ENCODE assay signal across 8 cellular contexts in the genomic region with DNA sequence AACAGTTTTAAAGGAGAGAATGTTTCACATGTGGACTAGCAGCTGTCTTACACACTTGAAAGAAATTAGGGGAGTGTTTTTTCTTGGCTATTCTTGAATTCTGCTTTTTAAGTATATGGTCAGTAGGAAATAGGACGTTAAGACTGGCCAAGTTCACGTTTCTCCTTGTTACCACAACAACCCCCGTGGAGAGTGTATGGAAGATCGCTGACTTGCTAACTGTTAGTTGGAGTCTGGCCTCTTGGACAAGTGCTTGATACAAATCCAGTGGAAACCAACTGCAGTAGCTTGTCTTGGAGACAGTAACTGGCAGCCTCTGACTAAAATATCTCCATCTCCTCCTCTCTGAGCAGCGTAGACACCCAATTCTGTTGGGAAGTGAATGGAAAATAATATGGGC. TPM values are rescaled to one million over a fixed set of nuclear protein-coding genes. Genes with fewer than 3 reads are reported as not detected.
DNase-seq lines count a peak whose midpoint lies in the region; ATAC-seq and TF ChIP-seq lines count a peak whose summit lies in the region.

No MANE protein-coding gene starts in this region.

- H3K27me3 Mint-ChIP-seq in activated CD4-positive, alpha-beta memory T cell treated with anti-CD3 and anti-CD28 coated beads for 36 hours, result peaks cover 5% of the 10 kb centered on the region

- CTCF ChIA-PET in activated CD4-positive, alpha-beta memory T cell treated with anti-CD3 and anti-CD28 coated beads for 36 hours (lab: Charles Lee), result interaction anchor here (0.6 to 4.3 kb wide), 5 partner anchors 29 to 647 kb away, joined by 3 to 64 read pairs (median 4); no protein-coding TSS in a partner anchor

- peaks cover 44% of the 10 kb centered on the region for H3K4me1 Mint-ChIP-seq in activated CD4-positive, alpha-beta memory T cell treated with anti-CD3 and anti-CD28 coated beads for 36 hours (ENCODE audit: low read depth)

- POLR2A ChIA-PET in activated CD4-positive, alpha-beta memory T cell treated with anti-CD3 and anti-CD28 coated beads for 36 hours (lab: Charles Lee), result interaction anchor here (0.6 to 2.3 kb wide), 6 partner anchors 17 to 253 kb away, joined by 3 to 31 read pairs (median 4); no protein-coding TSS in a partner anchor

- DNase-seq in DMS53 treated with DMSO at 0.1 percent for 48 hours (lab: John Stamatoyannopoulos, UW; ENCODE audit: unreplicated experiment), result peak; percentile 30
- DNase-seq in DMS53 (lab: John Stamatoyannopoulos, UW), result no peak
- DNase-seq in activated CD4-positive, alpha-beta memory T cell treated with anti-CD3 and anti-CD28 coated beads for 36 hours, result no peak
- no peak for DNase-seq in right cardiac atrium
- DNase-seq in spleen, result no peak
- DNase-seq in cerebellar nuclear complex (lab: John Stamatoyannopoulos, UW), result no peak

- intact Hi-C loops in activated CD4-positive, alpha-beta memory T cell treated with anti-CD3 and anti-CD28 coated beads for 36 hours (cut with micrococcal nuclease), result loop anchor here (1.0 to 5.0 kb wide), 3 partner anchors 224 to 1359 kb away; a partner anchor contains a TSS
- intact Hi-C loops in right cardiac atrium (cut with DNase I), result loop anchor here in 1 of 4 donors (5.0 kb wide), 1 partner anchor 104 kb away; no protein-coding TSS in a partner anchor
- intact Hi-C loops in spleen (cut with DNase I; ENCODE audit: low total_unique reads), result no loop called here

- H3K9me3 ChIP-seq in right cardiac atrium (ENCODE audit: control insufficient read depth, low read length) (no peaks in the 10 kb centered on the region), spleen (no peaks in the 10 kb centered on the region)

- 8% methylated on average over 5 of the region's 5 CpGs for WGBS in right cardiac atrium
- 26 to 40% (median 28%) methylated on average over 5 of the region's 5 CpGs for WGBS in spleen, 5 donors

- H3K27ac Mint-ChIP-seq in activated CD4-positive, alpha-beta memory T cell treated with anti-CD3 and anti-CD28 coated beads for 36 hours, result no peak overlapping the region

- no peaks in the 10 kb centered on the region for H3K9me3 Mint-ChIP-seq in activated CD4-positive, alpha-beta memory T cell treated with anti-CD3 and anti-CD28 coated beads for 36 hours

- ATAC-seq in right cardiac atrium (peak in 1 of 2 donors; percentile 7), HG03097 (IDR thresholded peaks at IDR 0.05; ENCODE audit: low FRiP score, unreplicated experiment) (no peak), HG03565 (IDR thresholded peaks at IDR 0.05; ENCODE audit: unreplicated experiment) (no peak)

- H3K27ac ChIP-seq in right cardiac atrium (ENCODE audit: low read length), result peak overlapping the region; percentile 83
- H3K27ac ChIP-seq in spleen, result peak overlapping the region; percentile 14 to 92 (median 86)

- H3K4me3 ChIP-seq in right cardiac atrium (ENCODE audit: low read length) (peak overlapping the region; percentile 91), spleen (peak overlapping the region in 3 of 8 donors; percentile 63 to 74 (median 69))

- H3K36me3 ChIP-seq in spleen, result no peaks in the 10 kb centered on the region

- H3K36me3 Mint-ChIP-seq in activated CD4-positive, alpha-beta memory T cell treated with anti-CD3 and anti-CD28 coated beads for 36 hours, result no peaks in the 10 kb centered on the region

- no peak for TF ChIP-seq CTCF in spleen (IDR thresholded peaks at IDR 0.05 in 8 of 11, conservative IDR thresholded peaks at IDR 0.05 in 3 of 11)

- TF ChIP-seq POLR2A in spleen (IDR thresholded peaks at IDR 0.05), result no peak

- H3K4me1 ChIP-seq in right cardiac atrium (ENCODE audit: control insufficient read depth, insufficient read depth, low read length) (peaks cover 8% of the 10 kb centered on the region), spleen (peaks cover 22 to 67% (median 47%) of the 10 kb centered on the region in 6 donors)

- H3K27me3 ChIP-seq in right cardiac atrium (ENCODE audit: control insufficient read depth, insufficient read depth), result no peaks in the 10 kb centered on the region
- peaks cover 0 to 42% (median 22%) of the 10 kb centered on the region in 7 donors for H3K27me3 ChIP-seq in spleen (replicated peaks in 1 of 7)

- peak overlapping the region; percentile 89 for H3K4me3 Mint-ChIP-seq in activated CD4-positive, alpha-beta memory T cell treated with anti-CD3 and anti-CD28 coated beads for 36 hours

RNA-seq across cellular contexts. Expression of a gene that starts 3.8 kb away (rescaled TPM):
- total RNA-seq in activated CD4-positive, alpha-beta memory T cell treated with anti-CD3 and anti-CD28 coated beads for 36 hours, result 1 to 10 TPM; 5.3 to 7.1 TPM
- total RNA-seq in right cardiac atrium (100 to 1,000 TPM; 108 to 127 (median 113) TPM), spleen (10 to 100 TPM; 33.2 to 76.8 (median 40.1) TPM)
- polyA plus RNA-seq in right cardiac atrium (15.9 TPM), spleen (1 to 10 TPM; 3.1 to 3.7 (median 3.1) TPM)

Comparison
In these comparisons a context has a peak if more than half of its experiments do, and no peak if none do; other contexts are left out.
1. RNA of a gene that starts 3.8 kb away (total RNA-seq): 108 to 127 TPM in right cardiac atrium and 33.2 to 76.8 TPM in spleen; 5.3 to 7.1 TPM in activated CD4-positive, alpha-beta memory T cell treated with anti-CD3 and anti-CD28 coated beads for 36 hours; every median in the first group is over 4 times any median in the second.